ENCODE assay signal across 1 cellular context in the genomic region with DNA sequence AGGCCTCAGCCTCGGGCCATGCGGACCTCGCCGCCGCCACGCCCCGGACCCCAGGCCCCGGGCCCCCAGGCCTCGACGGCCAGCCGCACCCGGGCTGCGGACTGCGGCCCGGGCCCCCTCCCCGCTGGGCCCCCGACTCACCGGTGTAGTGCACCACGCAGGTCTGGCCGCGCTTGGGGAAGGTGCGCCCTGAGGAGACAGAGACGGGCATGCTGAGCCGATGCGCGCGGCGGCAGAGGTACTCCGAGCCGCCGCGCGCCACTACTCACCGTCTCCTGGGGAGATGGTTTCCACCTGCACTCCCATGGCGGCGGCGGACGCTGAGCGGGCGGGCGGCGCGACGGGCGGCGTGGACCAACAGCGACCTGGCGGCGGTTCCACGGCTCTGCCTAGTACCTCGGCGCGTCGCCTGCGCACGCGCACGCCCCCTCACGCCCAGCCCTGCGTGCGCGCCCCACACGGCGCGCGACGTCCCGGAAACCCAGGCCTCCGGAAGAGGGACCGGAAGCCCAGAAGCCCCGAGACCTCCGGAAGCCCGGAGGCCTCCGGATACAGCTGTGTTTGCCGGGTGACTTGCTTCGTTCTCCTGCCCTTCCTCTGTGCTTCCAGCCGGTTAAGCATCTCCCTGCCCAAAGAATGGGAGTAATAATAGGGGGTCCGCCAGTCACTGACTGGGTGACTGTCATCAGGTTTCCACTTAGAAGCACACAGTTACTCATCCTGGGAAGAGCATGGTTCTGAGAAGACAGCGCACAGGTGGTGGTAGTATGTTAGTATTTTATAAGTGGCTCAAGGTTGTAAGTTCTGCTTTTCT.
TF ChIP-seq lines count a peak whose summit lies in the region.

A gene (minus strand): TSS at position 362 of the 814 bp plus-strand sequence. CDS start 56 bp downstream, at position 306.

TF ChIP-seq in WTC11, 78 proteins besides CTCF, POLR2A, EP300 and RAD21 (continued from another document):
- TF ChIP-seq NFE2L1 (CRISPR knock-in tag; IDR thresholded peaks at IDR 0.05) = no peak
- TF ChIP-seq JAZF1 (CRISPR knock-in tag; IDR thresholded peaks at IDR 0.05) = no peak
- TF ChIP-seq NR1H2 (CRISPR knock-in tag; IDR thresholded peaks at IDR 0.05) = no peak
- TF ChIP-seq, protein P1, sequence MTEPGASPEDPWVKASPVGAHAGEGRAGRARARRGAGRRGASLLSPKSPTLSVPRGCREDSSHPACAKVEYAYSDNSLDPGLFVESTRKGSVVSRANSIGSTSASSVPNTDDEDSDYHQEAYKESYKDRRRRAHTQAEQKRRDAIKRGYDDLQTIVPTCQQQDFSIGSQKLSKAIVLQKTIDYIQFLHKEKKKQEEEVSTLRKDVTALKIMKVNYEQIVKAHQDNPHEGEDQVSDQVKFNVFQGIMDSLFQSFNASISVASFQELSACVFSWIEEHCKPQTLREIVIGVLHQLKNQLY (CRISPR knock-in tag; IDR thresholded peaks at IDR 0.05) = no peak
- TF ChIP-seq CREB1 (CRISPR knock-in tag; IDR thresholded peaks at IDR 0.05) = no peak
